Comparison of ENCODE assay signal across 8 cellular contexts in genomic region chrX:134459683-134460004, GRCh38. TPM values are rescaled to one million over a fixed set of nuclear protein-coding genes. Genes with fewer than 3 reads are reported as not detected.
DNase-seq lines count a peak whose midpoint lies in the region; ATAC-seq and TF ChIP-seq lines count a peak whose summit lies in the region.

No MANE protein-coding gene starts in this region.

- H3K36me3 ChIP-seq in adipocyte (ENCODE audit: control insufficient read depth, insufficient read depth, low read length, severe bottlenecking) (no peaks in the 10 kb centered on the region), kidney epithelial cell (ENCODE audit: control insufficient read depth, insufficient read depth, low read length) (no peaks in the 10 kb centered on the region), tibial nerve (no peaks in the 10 kb centered on the region)

- DNase-seq in Right ventricle myocardium inferior (ENCODE audit: missing footprints) (no peak), cardiac septum (ENCODE audit: low spot score) (no peak), adipocyte (ENCODE audit: low read depth) (no peak), kidney epithelial cell (ENCODE audit: low read depth) (no peak), tibial nerve (ENCODE audit: low spot score in 2 of 2) (no peak), SW 1271 (lab: John Stamatoyannopoulos, UW) (no peak)

- H3K27ac ChIP-seq in tibial nerve = peak overlapping the region in 3 of 4 donors; percentile 74 to 86 (median 80)

- ATAC-seq in Right ventricle myocardium inferior = peak; percentile 8
- peak; percentile 9 for ATAC-seq in HG03469 (IDR thresholded peaks at IDR 0.05; ENCODE audit: unreplicated experiment)
- ATAC-seq in HG02623 (IDR thresholded peaks at IDR 0.05; ENCODE audit: unreplicated experiment) = no peak

- H3K27me3 ChIP-seq in adipocyte (replicated peaks; ENCODE audit: control insufficient read depth, insufficient read depth, low read length) (no peaks in the 10 kb centered on the region), kidney epithelial cell (ENCODE audit: control insufficient read depth, insufficient read depth, low read length) (no peaks in the 10 kb centered on the region), tibial nerve (no peaks in the 10 kb centered on the region)

- TF ChIP-seq POLR2A in tibial nerve (IDR thresholded peaks at IDR 0.05) = no peak

- H3K9ac ChIP-seq in adipocyte (ENCODE audit: low read length) = peak overlapping the region; percentile 51

- H3K9me3 ChIP-seq in adipocyte (ENCODE audit: control insufficient read depth, low read length) (no peaks in the 10 kb centered on the region), tibial nerve (no peaks in the 10 kb centered on the region)

- H3K4me3 ChIP-seq in adipocyte (ENCODE audit: low read length) = peak overlapping the region; percentile 81
- peak overlapping the region; percentile 63 for H3K4me3 ChIP-seq in kidney epithelial cell (ENCODE audit: low read depth, low read length)
- peak overlapping the region; percentile 26 to 86 (median 57) for H3K4me3 ChIP-seq in tibial nerve

- no peak for TF ChIP-seq EP300 in tibial nerve (IDR thresholded peaks at IDR 0.05)

- H3K4me1 ChIP-seq in adipocyte (ENCODE audit: control insufficient read depth, insufficient read depth, low read length) (peaks cover 8% of the 10 kb centered on the region), tibial nerve (no peaks in the 10 kb centered on the region)

- intact Hi-C loops in Right ventricle myocardium inferior (cut with DNase I) = no loop called here
- intact Hi-C loops in cardiac septum (cut with DNase I) = no loop called here

- 44% methylated on average over 12 of the region's 12 CpGs; no CpG with 5 or more reads in 1 of the 2 donors for WGBS in tibial nerve, 2 donors

- TF ChIP-seq CTCF in kidney epithelial cell (IDR thresholded peaks at IDR 0.05; ENCODE audit: insufficient read depth, low read length, poor library complexity, severe bottlenecking) = no peak
- TF ChIP-seq CTCF in tibial nerve (IDR thresholded peaks at IDR 0.05) = no peak

RNA-seq across cellular contexts. Expression of gene HPRT1, which starts 0.3 kb away (rescaled TPM):
- total RNA-seq in Right ventricle myocardium inferior (18.0 TPM), cardiac septum (24.9 TPM), kidney epithelial cell (4.0 and 9.6 TPM in 2 replicates), tibial nerve (10 to 100 TPM in 2 of 4 donors, 1 to 10 TPM in 2; 4.1 to 35.6 (median 9.7) TPM)
